Comparison of ENCODE assay signal across 13 cellular contexts in genomic region chr19:13640611-13641010, GRCh38.
"Had no signal": no experiment of that assay in that cellular context is flagged by ENCODE, and none has a peak within 500 bp of the region (broad histone marks: within the 10 kb centered on the region; RNA-seq: fewer than 3 reads in every experiment).

No MANE protein-coding gene starts in this region.

- DNase-seq: activated CD4-positive, alpha-beta T cell treated with anti-CD3 and anti-CD28 coated beads, Interleukin-2, amount 10 ng/mL, durations not matched to agents 24 days and 14 days; activated CD4-positive, CD25-positive, alpha-beta regulatory T cell; activated CD8-positive, alpha-beta memory T cell treated with anti-CD3 and anti-CD28 coated beads, Interleukin-2, amount 50 U/mL, for 4 hours; activated CD8-positive, alpha-beta T cell treated with anti-CD3 and anti-CD28 coated beads, Interleukin-2, amount 10 ng/mL, durations not matched to agents 7 days and 5 days; activated gamma-delta T cell; activated T-cell treated with anti-CD3 and anti-CD28 coated beads, Interleukin-2, amount 50 U/mL, for 48 hours; amniotic stem cell; left ventricle myocardium inferior; naive thymus-derived CD4-positive, alpha-beta T cell; ovary; sigmoid colon; spleen; trophoblast cell had no signal
